ENCODE assay signal across 19 cellular contexts in genomic region chr10:31207636-31208035, GRCh38.
"Had no signal": no experiment of that assay in that cellular context is flagged by ENCODE, and none has a peak within 500 bp of the region (broad histone marks: within the 10 kb centered on the region; RNA-seq: fewer than 3 reads in every experiment).

No MANE protein-coding gene starts in this region.

- H3K4me1 ChIP-seq: parathyroid adenoma, thyroid gland had no signal

- H3K79me2 ChIP-seq: parathyroid adenoma had no signal

- H3K27ac ChIP-seq: gastroesophageal sphincter, neutrophil, parathyroid adenoma, thyroid gland, VCaP had no signal

- H3K27me3 Mint-ChIP-seq: activated CD4-positive, alpha-beta memory T cell treated with anti-CD3 and anti-CD28 coated beads for 36 hours; activated CD8-positive, alpha-beta memory T cell treated with anti-CD3 and anti-CD28 coated beads, Interleukin-2, amount 10 ng/mL, durations not matched to agents 7 days and 5 days; activated naive CD4-positive, alpha-beta T cell treated with anti-CD3 and anti-CD28 coated beads, Interleukin-2, amount 10 ng/mL, durations not matched to agents 7 days and 5 days; activated T-cell treated with anti-CD3 and anti-CD28 coated beads, Interleukin-2, amount 50 U/mL, for 24 hours; brain; central memory CD8-positive, alpha-beta T cell; naive thymus-derived CD8-positive, alpha-beta T cell; T-cell had no signal

- H3K4me3 Mint-ChIP-seq: activated CD4-positive, alpha-beta memory T cell treated with anti-CD3 and anti-CD28 coated beads for 36 hours; activated CD8-positive, alpha-beta memory T cell treated with anti-CD3 and anti-CD28 coated beads, Interleukin-2, amount 10 ng/mL, durations not matched to agents 7 days and 5 days; activated naive CD4-positive, alpha-beta T cell treated with anti-CD3 and anti-CD28 coated beads, Interleukin-2, amount 10 ng/mL, durations not matched to agents 7 days and 5 days; activated T-cell treated with anti-CD3 and anti-CD28 coated beads, Interleukin-2, amount 50 U/mL, for 24 hours; brain; central memory CD8-positive, alpha-beta T cell; naive thymus-derived CD8-positive, alpha-beta T cell; stimulated activated effector memory CD8-positive, alpha-beta T cell treated with anti-CD3 and anti-CD28 coated beads, Interleukin-12 subunit alpha, Interleukin-12 subunit beta, amount 100 ng/mL, for 72 hours; T-cell had no signal

- H3K9me3 Mint-ChIP-seq: activated CD4-positive, alpha-beta memory T cell treated with anti-CD3 and anti-CD28 coated beads for 36 hours; activated naive CD4-positive, alpha-beta T cell treated with anti-CD3 and anti-CD28 coated beads, Interleukin-2, amount 10 ng/mL, durations not matched to agents 7 days and 5 days; T-cell had no signal

- H3K27ac Mint-ChIP-seq: activated CD4-positive, alpha-beta memory T cell treated with anti-CD3 and anti-CD28 coated beads for 36 hours; activated CD8-positive, alpha-beta memory T cell treated with anti-CD3 and anti-CD28 coated beads, Interleukin-2, amount 10 ng/mL, durations not matched to agents 7 days and 5 days; activated naive CD4-positive, alpha-beta T cell treated with anti-CD3 and anti-CD28 coated beads, Interleukin-2, amount 10 ng/mL, durations not matched to agents 7 days and 5 days; activated T-cell treated with anti-CD3 and anti-CD28 coated beads, Interleukin-2, amount 50 U/mL, for 24 hours; brain; naive thymus-derived CD8-positive, alpha-beta T cell; stimulated activated effector memory CD8-positive, alpha-beta T cell treated with anti-CD3 and anti-CD28 coated beads, Interleukin-12 subunit alpha, Interleukin-12 subunit beta, amount 100 ng/mL, for 72 hours; T-cell had no signal

- H3K27me3 ChIP-seq: gastroesophageal sphincter, neutrophil, thyroid gland had no signal

- H3K4me3 ChIP-seq: gastroesophageal sphincter, thyroid gland had no signal

- H3K4me1 Mint-ChIP-seq: activated CD8-positive, alpha-beta memory T cell treated with anti-CD3 and anti-CD28 coated beads, Interleukin-2, amount 10 ng/mL, durations not matched to agents 7 days and 5 days; activated naive CD4-positive, alpha-beta T cell treated with anti-CD3 and anti-CD28 coated beads, Interleukin-2, amount 10 ng/mL, durations not matched to agents 7 days and 5 days; central memory CD8-positive, alpha-beta T cell; naive thymus-derived CD8-positive, alpha-beta T cell; stimulated activated effector memory CD8-positive, alpha-beta T cell treated with anti-CD3 and anti-CD28 coated beads, Interleukin-12 subunit alpha, Interleukin-12 subunit beta, amount 100 ng/mL, for 72 hours; T-cell had no signal

- H3K9me3 ChIP-seq: gastroesophageal sphincter, neutrophil had no signal

- H2AFZ ChIP-seq: parathyroid adenoma had no signal

- DNase-seq: activated CD4-positive, alpha-beta memory T cell treated with anti-CD3 and anti-CD28 coated beads for 36 hours; activated CD4-positive, alpha-beta T cell treated with anti-CD3 and anti-CD28 coated beads for 1 hour; activated CD8-positive, alpha-beta memory T cell treated with anti-CD3 and anti-CD28 coated beads, Interleukin-2, amount 10 ng/mL, durations not matched to agents 7 days and 5 days; activated naive CD4-positive, alpha-beta T cell treated with anti-CD3 and anti-CD28 coated beads, Interleukin-2, amount 10 ng/mL, durations not matched to agents 7 days and 5 days; activated T-cell treated with anti-CD3 and anti-CD28 coated beads, Interleukin-2, amount 50 U/mL, for 24 hours; cortex of kidney; effector CD8-positive, alpha-beta T cell; islet precursor cell; naive thymus-derived CD8-positive, alpha-beta T cell; T-cell; thyroid gland had no signal

- H3K36me3 ChIP-seq: gastroesophageal sphincter, neutrophil, thyroid gland had no signal

- H3K36me3 Mint-ChIP-seq: activated CD4-positive, alpha-beta memory T cell treated with anti-CD3 and anti-CD28 coated beads for 36 hours; activated CD8-positive, alpha-beta memory T cell treated with anti-CD3 and anti-CD28 coated beads, Interleukin-2, amount 10 ng/mL, durations not matched to agents 7 days and 5 days; activated naive CD4-positive, alpha-beta T cell treated with anti-CD3 and anti-CD28 coated beads, Interleukin-2, amount 10 ng/mL, durations not matched to agents 7 days and 5 days; brain; stimulated activated effector memory CD8-positive, alpha-beta T cell treated with anti-CD3 and anti-CD28 coated beads, Interleukin-12 subunit alpha, Interleukin-12 subunit beta, amount 100 ng/mL, for 72 hours had no signal

- ATAC-seq: activated CD8-positive, alpha-beta memory T cell treated with anti-CD3 and anti-CD28 coated beads, Interleukin-2, amount 10 ng/mL, durations not matched to agents 7 days and 5 days; gastroesophageal sphincter; left lobe of liver; naive thymus-derived CD8-positive, alpha-beta T cell; stimulated activated effector memory CD8-positive, alpha-beta T cell treated with anti-CD3 and anti-CD28 coated beads, Interleukin-12 subunit alpha, Interleukin-12 subunit beta, amount 100 ng/mL, for 72 hours; T-cell had no signal

- H3K9ac ChIP-seq: parathyroid adenoma had no signal
